ENCODE assay signal across 8 cellular contexts in genomic region chr6:31794866-31795615, GRCh38. TPM values are rescaled to one million over a fixed set of nuclear protein-coding genes. Genes with fewer than 3 reads are reported as not detected.
DNase-seq lines count a peak whose midpoint lies in the region; ATAC-seq, FAIRE-seq and TF ChIP-seq lines count a peak whose summit lies in the region.

No MANE protein-coding gene starts in this region.

- DNase-seq in GM06990 (ENCODE audit: extremely low read depth, insufficient read length) (no peak), HAP-1 (ENCODE audit: low spot score in 2 of 2) (no peak), SJCRH30 (peak; percentile 47 to 53), endothelial cell of umbilical vein (ENCODE audit: low read depth, low spot score) (peak; percentile 63), NCI-H187 treated with DMSO at 0.1 percent for 48 hours (lab: John Stamatoyannopoulos, UW) (no peak), ureter (ENCODE audit: low spot score) (no peak), T-helper 9 cell (no peak)
- DNase-seq in naive thymus-derived CD4-positive, alpha-beta T cell = no peak

- BruUV-seq in endothelial cell of umbilical vein (replicated peaks; lab: Mats Ljungman, UMichigan) = TSS peak; percentile 74

- H3K4me3 ChIP-seq in GM06990 (replicated peaks; ENCODE audit: low read depth, low read length) (peak overlapping the region; percentile 92), HAP-1 (peak overlapping the region; percentile 96), SJCRH30 (peak overlapping the region; percentile 88), endothelial cell of umbilical vein (replicated peaks in 1 of 3; ENCODE audit: insufficient read depth in 1 of 3, low read depth in 1 of 3, low read length in 3 of 3) (peak overlapping the region; percentile 49 to 71 (median 67))
- peak overlapping the region; percentile 76 for H3K4me3 ChIP-seq in naive thymus-derived CD4-positive, alpha-beta T cell (ENCODE audit: low read length)

- H3K27me3 ChIP-seq in GM06990 (replicated peaks; ENCODE audit: control insufficient read depth, insufficient read depth, low read length) (no peaks in the 10 kb centered on the region), HAP-1 (ENCODE audit: low read depth) (no peaks in the 10 kb centered on the region), SJCRH30 (no peaks in the 10 kb centered on the region), endothelial cell of umbilical vein (ENCODE audit: control insufficient read depth in 2 of 2, insufficient read depth in 2 of 2, low read length in 2 of 2) (no peaks in the 10 kb centered on the region)
- H3K27me3 ChIP-seq in naive thymus-derived CD4-positive, alpha-beta T cell (ENCODE audit: control insufficient read depth in 2 of 2, insufficient read depth in 2 of 2, low read length in 2 of 2) = no peaks in the 10 kb centered on the region

- peaks cover 12 to 58% (median 39%) of the 10 kb centered on the region in 7 donors for H3K4me1 Mint-ChIP-seq in naive thymus-derived CD4-positive, alpha-beta T cell

- H4K20me1 ChIP-seq in endothelial cell of umbilical vein (replicated peaks; ENCODE audit: control insufficient read depth, extremely low read depth, insufficient read depth, low read length) = no peaks in the 10 kb centered on the region

- POLR2A ChIA-PET in endothelial cell of umbilical vein (lab: Charles Lee) = interaction anchor here (0.7 to 1.1 kb wide), 3 partner anchors 12 to 32 kb away, joined by 7 to 13 read pairs (median 11); partner anchors contain the start of genes HSPA1B and LSM2
- POLR2A ChIA-PET in naive thymus-derived CD4-positive, alpha-beta T cell (lab: Charles Lee) = interaction anchor here (0.6 to 2.3 kb wide), 12 partner anchors 9 to 178 kb away, joined by 3 to 30 read pairs (median 5); partner anchors contain the start of genes BAG6, DXO, HSPA1A and HSPA1B

- no peaks in the 10 kb centered on the region for H3K9me3 ChIP-seq in HAP-1
- H3K9me3 ChIP-seq in SJCRH30 (replicated peaks) = no peaks in the 10 kb centered on the region
- no peaks in the 10 kb centered on the region for H3K9me3 ChIP-seq in endothelial cell of umbilical vein (replicated peaks; ENCODE audit: control insufficient read depth, insufficient read depth, low read length)
- no peaks in the 10 kb centered on the region for H3K9me3 ChIP-seq in naive thymus-derived CD4-positive, alpha-beta T cell (ENCODE audit: control insufficient read depth in 2 of 3, low read length in 3 of 3)

- dilution Hi-C loops in endothelial cell of umbilical vein (cut with MboI; ENCODE audit: extremely low pct_ligation_motif_present, low sequenced_read_pairs) = no loop called here

- intact Hi-C loops in endothelial cell of umbilical vein (cut with micrococcal nuclease) = loop anchor here (1.0 to 2.0 kb wide), 5 partner anchors 20 to 92 kb away; partner anchors contain the start of genes ABHD16A, HSPA1A, HSPA1B and HSPA1L
- intact Hi-C loops in naive thymus-derived CD4-positive, alpha-beta T cell (cut with micrococcal nuclease) = loop anchor here (1.0 to 5.0 kb wide), 14 partner anchors 11 to 175 kb away; partner anchors contain the start of genes ABHD16A (in 1 of the 2), CSNK2B (in 1 of the 2), DDAH2 (in 1 of the 2) and EHMT2 (in 1 of the 2)

- TF ChIP-seq POLR2A in endothelial cell of umbilical vein (IDR thresholded peaks at IDR 0.05; ENCODE audit: low read depth, low read length) = peak; percentile 50

- no peaks in the 10 kb centered on the region for H3K9me1 ChIP-seq in endothelial cell of umbilical vein (replicated peaks; ENCODE audit: control insufficient read depth, extremely low read depth, insufficient read depth, low read length)

- H3K4me2 ChIP-seq in endothelial cell of umbilical vein (ENCODE audit: insufficient read depth, low read length) = peak overlapping the region; percentile 82

- no peaks in the 10 kb centered on the region for H3K9me3 Mint-ChIP-seq in naive thymus-derived CD4-positive, alpha-beta T cell

- H3K27me3 Mint-ChIP-seq in naive thymus-derived CD4-positive, alpha-beta T cell = no peaks in the 10 kb centered on the region

- H3K4me1 ChIP-seq in HAP-1 (peaks cover 8% of the 10 kb centered on the region), SJCRH30 (no peaks in the 10 kb centered on the region), endothelial cell of umbilical vein (ENCODE audit: control insufficient read depth, extremely low read depth, insufficient read depth, low read length) (peaks cover 15% of the 10 kb centered on the region)
- peaks cover 24 to 32% of the 10 kb centered on the region in 2 donors for H3K4me1 ChIP-seq in naive thymus-derived CD4-positive, alpha-beta T cell (ENCODE audit: control insufficient read depth in 2 of 2, insufficient read depth in 2 of 2, low read length in 2 of 2)

- ATAC-seq in naive thymus-derived CD4-positive, alpha-beta T cell = no peak

- TF ChIP-seq CTCF in GM06990 (IDR thresholded peaks at IDR 0.05; ENCODE audit: insufficient read depth, low read length, poor library complexity, severe bottlenecking) (no peak), endothelial cell of umbilical vein (IDR thresholded peaks at IDR 0.05; ENCODE audit: extremely low read depth in 1 of 2, insufficient read depth in 1 of 2, low read depth in 1 of 2, low read length in 2 of 2) (no peak)

- no peak for FAIRE-seq in endothelial cell of umbilical vein (lab: Jason Lieb, UNC)

- H3K36me3 ChIP-seq in GM06990 (ENCODE audit: control insufficient read depth, insufficient read depth, low read length) = peaks cover 4% of the 10 kb centered on the region
- H3K36me3 ChIP-seq in HAP-1 (replicated peaks) = peaks cover 42% of the 10 kb centered on the region
- H3K36me3 ChIP-seq in SJCRH30 = peaks cover 25% of the 10 kb centered on the region
- H3K36me3 ChIP-seq in endothelial cell of umbilical vein (ENCODE audit: control insufficient read depth in 2 of 2, extremely low read depth in 1 of 2, insufficient read depth in 2 of 2, low read length in 2 of 2) = peaks cover 0 to 5% of the 10 kb centered on the region in 2 experiments
- H3K36me3 ChIP-seq in naive thymus-derived CD4-positive, alpha-beta T cell (ENCODE audit: control insufficient read depth in 2 of 3, insufficient read depth in 3 of 3, low read length in 3 of 3) = peaks cover 0 to 9% (median 0%) of the 10 kb centered on the region in 3 experiments

- in situ Hi-C loops in HAP-1 (cut with MboI; ENCODE audit: low sequenced_read_pairs) = no loop called here

- H3K27ac ChIP-seq in SJCRH30 (peak overlapping the region; percentile 84), endothelial cell of umbilical vein (ENCODE audit: insufficient read depth, low read depth, low read length) (peak overlapping the region; percentile 89)
- H3K27ac ChIP-seq in naive thymus-derived CD4-positive, alpha-beta T cell (ENCODE audit: low read depth, low read length) = peak overlapping the region; percentile 93

- H3K27ac Mint-ChIP-seq in naive thymus-derived CD4-positive, alpha-beta T cell = peak overlapping the region; percentile 80 to 99 (median 98)

- CTCF ChIA-PET in endothelial cell of umbilical vein (lab: Charles Lee) = interaction anchor here (0.6 to 3.0 kb wide), 13 partner anchors 12 to 135 kb away, joined by 3 to 28 read pairs (median 5); partner anchors contain the start of genes C6orf47, HSPA1A, HSPA1B and HSPA1L
- CTCF ChIA-PET in naive thymus-derived CD4-positive, alpha-beta T cell (lab: Charles Lee) = interaction anchor here (0.7 to 2.5 kb wide), 5 partner anchors 19 to 66 kb away, joined by 4 to 13 read pairs (median 5); partner anchors contain the start of gene DDAH2

- peak overlapping the region; percentile 85 to 99 (median 96) for H3K4me3 Mint-ChIP-seq in naive thymus-derived CD4-positive, alpha-beta T cell

- H3K36me3 Mint-ChIP-seq in naive thymus-derived CD4-positive, alpha-beta T cell = peaks cover 0 to 15% (median 8%) of the 10 kb centered on the region in 5 donors

- peaks cover 18% of the 10 kb centered on the region for H3K79me2 ChIP-seq in endothelial cell of umbilical vein (ENCODE audit: control insufficient read depth, insufficient read depth, low read length)

- H2AFZ ChIP-seq in endothelial cell of umbilical vein (ENCODE audit: low read depth, low read length) = peak overlapping the region; percentile 50

- H3K9ac ChIP-seq in endothelial cell of umbilical vein (replicated peaks; ENCODE audit: extremely low read depth, insufficient read depth, low read length) = peak overlapping the region; percentile 95

RNA-seq across cellular contexts. Expression of gene VARS1, which starts 0.5 kb away (rescaled TPM):
- total RNA-seq in SJCRH30 (2014; rRNA removed; shearing (Covaris generic)) = 42.5 and 45.8 TPM in 2 replicates
- total RNA-seq in endothelial cell of umbilical vein (121 and 125 TPM in 2 replicates), ureter (105 TPM)
- polyA plus RNA-seq in endothelial cell of umbilical vein = 36.5 and 37.4 TPM in 2 replicates
- polyA plus RNA-seq in endothelial cell of umbilical vein (2011; cell fraction: cytosol; rRNA removed) = 30.4 and 32.4 TPM in 2 replicates
- 85.3 and 94.4 TPM in 2 replicates for polyA plus RNA-seq in endothelial cell of umbilical vein (2011; cell fraction: nucleus; rRNA removed)
- 82.2 and 88.2 TPM in 2 replicates for polyA plus RNA-seq in endothelial cell of umbilical vein (2012)
- 86.2 and 91.8 TPM in 2 replicates for polyA minus RNA-seq in endothelial cell of umbilical vein
- polyA minus RNA-seq in endothelial cell of umbilical vein (2011; cell fraction: cytosol; rRNA and poly(A)+ RNA removed) = 60.1 TPM
- 38.8 and 39.1 TPM in 2 replicates for polyA minus RNA-seq in endothelial cell of umbilical vein (2011; cell fraction: nucleus; rRNA and poly(A)+ RNA removed)
- total RNA-seq in naive thymus-derived CD4-positive, alpha-beta T cell = 10 to 100 TPM; 34.3 to 84.2 (median 53.2) TPM
- 10 to 100 TPM; 32.2 to 44.8 TPM for polyA plus RNA-seq in naive thymus-derived CD4-positive, alpha-beta T cell

RNA-seq across cellular contexts. Expression of gene LSM2, which starts 11.7 kb away (rescaled TPM):
- 90.1 and 106 TPM in 2 replicates for total RNA-seq in SJCRH30 (2014; rRNA removed; shearing (Covaris generic))
- total RNA-seq in endothelial cell of umbilical vein = 78.1 and 78.6 TPM in 2 replicates
- 86.0 and 95.5 TPM in 2 replicates for polyA plus RNA-seq in endothelial cell of umbilical vein
- polyA plus RNA-seq in endothelial cell of umbilical vein (2011; cell fraction: cytosol; rRNA removed) = 92.9 and 111 TPM in 2 replicates
- 26.0 and 27.1 TPM in 2 replicates for polyA plus RNA-seq in endothelial cell of umbilical vein (2011; cell fraction: nucleus; rRNA removed)
- polyA plus RNA-seq in endothelial cell of umbilical vein (2012) = 71.2 and 88.1 TPM in 2 replicates
- 51.1 and 55.1 TPM in 2 replicates for polyA minus RNA-seq in endothelial cell of umbilical vein
- 42.9 TPM for polyA minus RNA-seq in endothelial cell of umbilical vein (2011; cell fraction: cytosol; rRNA and poly(A)+ RNA removed)
- 6.0 and 7.9 TPM in 2 replicates for polyA minus RNA-seq in endothelial cell of umbilical vein (2011; cell fraction: nucleus; rRNA and poly(A)+ RNA removed)
- 10 to 100 TPM; 22.9 to 94.5 (median 29.2) TPM for total RNA-seq in naive thymus-derived CD4-positive, alpha-beta T cell
- 10 to 100 TPM; 58.9 to 67.9 TPM for polyA plus RNA-seq in naive thymus-derived CD4-positive, alpha-beta T cell
- total RNA-seq in ureter = 35.6 TPM

RNA-seq across cellular contexts. Expression of gene VWA7, which starts 17.9 kb away (rescaled TPM):
- total RNA-seq in SJCRH30 (2014; rRNA removed; shearing (Covaris generic)) = 0.28 and 0.34 TPM in 2 replicates
- total RNA-seq in endothelial cell of umbilical vein (0.25 and 0.51 TPM in 2 replicates), ureter (5.5 TPM)
- 0.11 and 0.21 TPM in 2 replicates for polyA plus RNA-seq in endothelial cell of umbilical vein
- 0.04 and 0.10 TPM in 2 replicates for polyA plus RNA-seq in endothelial cell of umbilical vein (2011; cell fraction: cytosol; rRNA removed)
- 0.54 and 0.59 TPM in 2 replicates for polyA plus RNA-seq in endothelial cell of umbilical vein (2011; cell fraction: nucleus; rRNA removed)
- polyA plus RNA-seq in endothelial cell of umbilical vein (2012) = 0.25 TPM in 2 replicates
- polyA minus RNA-seq in endothelial cell of umbilical vein = 0.27 and 0.59 TPM in 2 replicates
- 7.4 TPM for polyA minus RNA-seq in endothelial cell of umbilical vein (2011; cell fraction: cytosol; rRNA and poly(A)+ RNA removed)
- not detected in 2 replicates for polyA minus RNA-seq in endothelial cell of umbilical vein (2011; cell fraction: nucleus; rRNA and poly(A)+ RNA removed)
- total RNA-seq in naive thymus-derived CD4-positive, alpha-beta T cell = 1 to 10 TPM in 3 of 5 experiments, under 1 TPM in 2; 0.53 to 4.5 (median 1.1) TPM
- not detected for polyA plus RNA-seq in naive thymus-derived CD4-positive, alpha-beta T cell

RNA-seq across cellular contexts. Expression of gene HSPA1L, which starts 20.0 kb away (rescaled TPM):
- 0.10 and 0.14 TPM in 2 replicates for total RNA-seq in SJCRH30 (2014; rRNA removed; shearing (Covaris generic))
- total RNA-seq in endothelial cell of umbilical vein (0.74 and 0.77 TPM in 2 replicates), ureter (1.7 TPM)
- 0.32 and 0.35 TPM in 2 replicates for polyA plus RNA-seq in endothelial cell of umbilical vein
- polyA plus RNA-seq in endothelial cell of umbilical vein (2011; cell fraction: cytosol; rRNA removed) = 0.31 TPM in 2 replicates
- 0.34 and 0.38 TPM in 2 replicates for polyA plus RNA-seq in endothelial cell of umbilical vein (2011; cell fraction: nucleus; rRNA removed)
- 0.27 and 0.38 TPM in 2 replicates for polyA plus RNA-seq in endothelial cell of umbilical vein (2012)
- polyA minus RNA-seq in endothelial cell of umbilical vein = 0.79 and 1.7 TPM in 2 replicates
- polyA minus RNA-seq in endothelial cell of umbilical vein (2011; cell fraction: cytosol; rRNA and poly(A)+ RNA removed) = 0.72 TPM
- not detected in 2 replicates for polyA minus RNA-seq in endothelial cell of umbilical vein (2011; cell fraction: nucleus; rRNA and poly(A)+ RNA removed)
- total RNA-seq in naive thymus-derived CD4-positive, alpha-beta T cell = 1 to 10 TPM; 3.3 to 5.5 (median 4.7) TPM
- 1 to 10 TPM; 2.3 to 3.6 TPM for polyA plus RNA-seq in naive thymus-derived CD4-positive, alpha-beta T cell

RNA-seq across cellular contexts. Expression of gene HSPA1A, which starts 20.3 kb away (rescaled TPM):
- total RNA-seq in SJCRH30 (2014; rRNA removed; shearing (Covaris generic)) = 0.56 TPM in 1 of 2 replicates, not detected in the other
- total RNA-seq in endothelial cell of umbilical vein (55.6 and 58.3 TPM in 2 replicates), ureter (191 TPM)
- 56.0 and 57.2 TPM in 2 replicates for polyA plus RNA-seq in endothelial cell of umbilical vein
- 36.9 and 38.7 TPM in 2 replicates for polyA plus RNA-seq in endothelial cell of umbilical vein (2011; cell fraction: cytosol; rRNA removed)
- polyA plus RNA-seq in endothelial cell of umbilical vein (2011; cell fraction: nucleus; rRNA removed) = 35.7 and 40.1 TPM in 2 replicates
- polyA plus RNA-seq in endothelial cell of umbilical vein (2012) = 36.6 and 43.0 TPM in 2 replicates
- 28.8 and 30.6 TPM in 2 replicates for polyA minus RNA-seq in endothelial cell of umbilical vein
- polyA minus RNA-seq in endothelial cell of umbilical vein (2011; cell fraction: cytosol; rRNA and poly(A)+ RNA removed) = 183 TPM
- 13.9 and 24.8 TPM in 2 replicates for polyA minus RNA-seq in endothelial cell of umbilical vein (2011; cell fraction: nucleus; rRNA and poly(A)+ RNA removed)
- 100 to 1,000 TPM in 1 of 5 experiments, 10 to 100 TPM in 3, 1 to 10 TPM in 1; 6.7 to 125 (median 30.3) TPM for total RNA-seq in naive thymus-derived CD4-positive, alpha-beta T cell
- 10 to 100 TPM; 26.0 to 52.5 TPM for polyA plus RNA-seq in naive thymus-derived CD4-positive, alpha-beta T cell

Comparison
In these comparisons a context has a peak if more than half of its experiments do, and no peak if none do; other contexts are left out.
1. DNase-seq: peak in SJCRH30 (2 of 2) and endothelial cell of umbilical vein (single experiment); none in GM06990 (single experiment), HAP-1 (0 of 2), naive thymus-derived CD4-positive, alpha-beta T cell (0 of 9), NCI-H187 treated with DMSO at 0.1 percent for 48 hours (single experiment), ureter (single experiment) and T-helper 9 cell (single experiment).
2. Peak in every context shown above with its lines, with median percentiles within 50 percentile points of each other: H3K4me3 ChIP-seq and H3K27ac ChIP-seq.